In the genomic region with DNA sequence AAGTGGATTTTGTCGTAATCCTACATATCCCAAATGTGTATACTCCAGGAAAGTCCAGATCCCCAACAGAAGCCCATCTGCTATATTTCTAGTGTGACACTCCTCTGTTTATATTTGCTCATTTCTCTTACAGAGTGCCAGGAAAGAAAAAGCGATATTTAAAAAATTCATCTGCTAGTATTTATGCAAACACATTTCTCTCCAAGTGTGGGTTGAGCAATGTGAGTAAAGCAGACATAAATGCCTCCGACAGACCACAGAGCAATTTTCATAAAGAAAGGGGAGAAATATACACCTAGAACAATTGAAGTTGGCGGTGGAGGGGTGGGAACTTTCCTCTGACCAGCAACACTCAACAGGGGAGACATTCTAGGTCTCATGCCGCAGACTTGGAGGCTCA, we compare ENCODE assay signal across 12 cellular contexts. TPM values are rescaled to one million over a fixed set of nuclear protein-coding genes. Genes with fewer than 3 reads are reported as not detected.
DNase-seq lines count a peak whose midpoint lies in the region; ATAC-seq, FAIRE-seq and TF ChIP-seq lines count a peak whose summit lies in the region.
"Had no signal": no experiment of that assay in that cellular context is flagged by ENCODE, and none has a peak within 500 bp of the region (broad histone marks: within the 10 kb centered on the region; RNA-seq: fewer than 3 reads in every experiment).

No MANE protein-coding gene starts in this region.

- dilution Hi-C loops in IMR-90 (cut with HindIII; ENCODE audit: low sequenced_read_pairs, unreplicated experiment) = no loop called here

- no peaks in the 10 kb centered on the region for H3F3A ChIP-seq in PC-3 (ENCODE audit: low read length, unreplicated experiment)

- no peaks in the 10 kb centered on the region for H3K27me3 ChIP-seq in IMR-90 (ENCODE audit: control insufficient read depth, insufficient read depth, low read length)
- no peaks in the 10 kb centered on the region for H3K27me3 ChIP-seq in GM12878 (replicated peaks in 1 of 2; ENCODE audit: control insufficient read depth in 2 of 2, insufficient read depth in 2 of 2, low read length in 1 of 2)
- no peaks in the 10 kb centered on the region for H3K27me3 ChIP-seq in naive thymus-derived CD4-positive, alpha-beta T cell (ENCODE audit: control insufficient read depth in 2 of 2, insufficient read depth in 2 of 2, low read length in 2 of 2)
- no peaks in the 10 kb centered on the region for H3K27me3 ChIP-seq in PC-3 (ENCODE audit: low read length)

- peak overlapping the region in 7 of 9 donors; percentile 2 to 88 (median 48) for H3K27ac Mint-ChIP-seq in naive thymus-derived CD4-positive, alpha-beta T cell
- H3K27ac Mint-ChIP-seq: mesothelial cell of epicardium had no signal

- 0 out of 2 replicates have a peak overlapping the region, but pooled peaks have one; percentile 83 for H4K5ac ChIP-seq in IMR-90 (ENCODE audit: low read depth, low read length)

- no peak overlapping the region for H4K91ac ChIP-seq in IMR-90 (ENCODE audit: insufficient read depth, low read depth, low read length)

- in situ Hi-C loops in IMR-90 (cut with MboI; ENCODE audit: low sequenced_read_pairs) = no loop called here
- in situ Hi-C loops in GM12878 (cut with MboI) = loop anchor here (5.0 to 10.0 kb wide), 2 partner anchors 83 to 375 kb away; no protein-coding TSS in a partner anchor

- H3K9me2 ChIP-seq in PC-3 (replicated peaks; ENCODE audit: low read length) = no peaks in the 10 kb centered on the region

- no peak overlapping the region for H2AFZ ChIP-seq in IMR-90 (replicated peaks; ENCODE audit: low read length, poor library complexity)
- H2AFZ ChIP-seq in GM12878 (ENCODE audit: control insufficient read depth, low read depth, low read length) = peak overlapping the region; percentile 9; the same call in 1 of the 2 replicates
- no peak overlapping the region for H2AFZ ChIP-seq in PC-3 (ENCODE audit: low read length)

- no peak overlapping the region for H2AK5ac ChIP-seq in IMR-90 (ENCODE audit: low read depth, low read length)

- peaks cover 0 to 8% (median 0%) of the 10 kb centered on the region in 5 donors for H3K36me3 Mint-ChIP-seq in naive thymus-derived CD4-positive, alpha-beta T cell
- H3K36me3 Mint-ChIP-seq: activated naive CD4-positive, alpha-beta T cell treated with anti-CD3 and anti-CD28 coated beads, Interleukin-2, amount 50 U/mL, for 24 hours; mesothelial cell of epicardium had no signal

- H3K36me3 ChIP-seq in IMR-90 (ENCODE audit: control insufficient read depth, insufficient read depth, low read length) = no peaks in the 10 kb centered on the region
- no peaks in the 10 kb centered on the region for H3K36me3 ChIP-seq in GM12878 (ENCODE audit: control insufficient read depth in 2 of 2, insufficient read depth in 2 of 2, low read length in 1 of 2)
- H3K36me3 ChIP-seq in naive thymus-derived CD4-positive, alpha-beta T cell (ENCODE audit: control insufficient read depth in 2 of 3, insufficient read depth in 3 of 3, low read length in 3 of 3) = no peaks in the 10 kb centered on the region
- H3K36me3 ChIP-seq in PC-3 (ENCODE audit: low read depth, low read length) = no peaks in the 10 kb centered on the region

- H3K9me3 ChIP-seq in IMR-90 (ENCODE audit: control insufficient read depth, insufficient read depth, low read length) = no peaks in the 10 kb centered on the region
- H3K9me3 ChIP-seq in GM12878 (replicated peaks; ENCODE audit: control insufficient read depth, insufficient read depth, low read length) = no peaks in the 10 kb centered on the region
- no peaks in the 10 kb centered on the region for H3K9me3 ChIP-seq in naive thymus-derived CD4-positive, alpha-beta T cell (ENCODE audit: control insufficient read depth in 2 of 3, low read length in 3 of 3)
- H3K9me3 ChIP-seq in PC-3 (ENCODE audit: low read length) = no peaks in the 10 kb centered on the region

- POLR2A ChIA-PET in IMR-90 (lab: Charles Lee; ENCODE audit: unreplicated experiment) (no interaction called here), GM12878 (lab: Charles Lee) (interaction anchor here (9.9 kb wide), 1 partner anchor 25 kb away, joined by 242 read pairs; a partner anchor contains a TSS), PC-3 (lab: Charles Lee; ENCODE audit: unreplicated experiment) (no interaction called here)
- POLR2A ChIA-PET in naive thymus-derived CD4-positive, alpha-beta T cell (lab: Charles Lee) = interaction anchor here (10.2 kb wide), 1 partner anchor 23 kb away, joined by 173 read pairs; a partner anchor contains a TSS

- DNase-seq in AG20443 (ENCODE audit: low spot score) (peak; percentile 27), IMR-90 (peak; percentile 68), GM12878 (ENCODE audit: low read depth, low spot score) (no peak), T-helper 9 cell (no peak), PC-3 (no peak)
- DNase-seq in naive thymus-derived CD4-positive, alpha-beta T cell = no peak
- DNase-seq: C1 segment of cervical spinal cord; stimulated activated CD4-positive, alpha-beta T cell treated with anti-CD3 and anti-CD28 coated beads, Interleukin-1b, Interleukin-23, amount 100 ng/mL, for 48 hours had no signal

- H3K9ac ChIP-seq in IMR-90 (ENCODE audit: low read depth, low read length) = no peak overlapping the region
- no peak overlapping the region for H3K9ac ChIP-seq in GM12878 (ENCODE audit: control insufficient read depth, insufficient read depth, low read length)
- H3K9ac ChIP-seq in PC-3 (ENCODE audit: low read length) = no peak overlapping the region

- H3K4me3 Mint-ChIP-seq in naive thymus-derived CD4-positive, alpha-beta T cell = peak overlapping the region in 7 of 10 donors; percentile 5 to 79 (median 59)
- H3K4me3 Mint-ChIP-seq: mesothelial cell of epicardium had no signal

- BruUV-seq in IMR-90 (replicated peaks; lab: Mats Ljungman, UMichigan) = no TSS peak
- no TSS peak for BruUV-seq in GM12878 (replicated peaks; lab: Mats Ljungman, UMichigan)
- no TSS peak for BruUV-seq in PC-3 (replicated peaks; lab: Mats Ljungman, UMichigan)

- H3K56ac ChIP-seq in IMR-90 (ENCODE audit: extremely low read depth, insufficient read depth, low read length) = no peak overlapping the region

- H3K79me1 ChIP-seq in IMR-90 (ENCODE audit: low read depth in 1 of 2, low read length in 2 of 2) = no peaks in the 10 kb centered on the region

- H2BK20ac ChIP-seq in IMR-90 (ENCODE audit: low read depth, low read length) = no peak overlapping the region

- TF ChIP-seq CTCF in IMR-90 (conservative IDR thresholded peaks at IDR 0.05; ENCODE audit: low read depth, low read length) (no peak), GM12878 (IDR thresholded peaks at IDR 0.05 in 2 of 3, conservative IDR thresholded peaks at IDR 0.05 in 1 of 3; ENCODE audit: control insufficient read depth in 2 of 3, extremely low read depth in 1 of 3, insufficient read depth in 1 of 3, low read depth in 3 of 3, low read length in 3 of 3) (no peak), PC-3 (conservative IDR thresholded peaks at IDR 0.05; ENCODE audit: low read depth, low read length) (no peak)

- H3K27me3 Mint-ChIP-seq in naive thymus-derived CD4-positive, alpha-beta T cell = peaks cover 0 to 2% (median 0%) of the 10 kb centered on the region in 5 donors
- H3K27me3 Mint-ChIP-seq: activated naive CD4-positive, alpha-beta T cell treated with anti-CD3 and anti-CD28 coated beads, Interleukin-2, amount 50 U/mL, for 24 hours had no signal

- ATAC-seq in IMR-90 (ENCODE audit: low read depth) (peak; percentile 53), GM12878 (no peak; the same call in 2 of the 3 replicates), HG02840 (IDR thresholded peaks at IDR 0.05; ENCODE audit: low FRiP score, unreplicated experiment) (no peak), PC-3 (no peak), HG03521 (IDR thresholded peaks at IDR 0.05; ENCODE audit: unreplicated experiment) (no peak)
- ATAC-seq in naive thymus-derived CD4-positive, alpha-beta T cell = no peak

- H3K27ac ChIP-seq in IMR-90 (ENCODE audit: insufficient read depth, low read length) (peak overlapping the region; percentile 82; the same call in 1 of the 2 replicates), GM12878 (ENCODE audit: control insufficient read depth, insufficient read depth) (peak overlapping the region; percentile 98), PC-3 (ENCODE audit: low read length) (no peak overlapping the region)
- H3K27ac ChIP-seq in naive thymus-derived CD4-positive, alpha-beta T cell (ENCODE audit: low read depth, low read length) = no peak overlapping the region

- H3K4me1 ChIP-seq in IMR-90 (ENCODE audit: control insufficient read depth, insufficient read depth, low read length) (peaks cover 16% of the 10 kb centered on the region), GM12878 (ENCODE audit: control insufficient read depth, insufficient read depth, low read length) (peaks cover 93% of the 10 kb centered on the region), PC-3 (ENCODE audit: insufficient read depth, low read length) (peaks cover 17% of the 10 kb centered on the region)
- peaks cover 71 to 97% of the 10 kb centered on the region in 2 donors for H3K4me1 ChIP-seq in naive thymus-derived CD4-positive, alpha-beta T cell (ENCODE audit: control insufficient read depth in 2 of 2, insufficient read depth in 2 of 2, low read length in 2 of 2)

- H3K4me2 ChIP-seq in IMR-90 (ENCODE audit: low read depth, low read length) = peak overlapping the region; percentile 99
- H3K4me2 ChIP-seq in GM12878 (ENCODE audit: control insufficient read depth, insufficient read depth) = peak overlapping the region; percentile 23; the same call in 1 of the 2 replicates
- H3K4me2 ChIP-seq in PC-3 (ENCODE audit: low read length) = no peak overlapping the region

- H3K23ac ChIP-seq in IMR-90 (ENCODE audit: low read depth, low read length) = no peak overlapping the region

- H3K79me2 ChIP-seq in GM12878 (ENCODE audit: control insufficient read depth, insufficient read depth, low read length) = peaks cover 7% of the 10 kb centered on the region
- no peaks in the 10 kb centered on the region for H3K79me2 ChIP-seq in PC-3 (ENCODE audit: low read length)

- intact Hi-C loops in IMR-90 (cut with micrococcal nuclease) (no loop called here), GM12878 (cut with micrococcal nuclease; ENCODE audit: unreplicated experiment) (no loop called here), PC-3 (cut with micrococcal nuclease) (no loop called here)
- intact Hi-C loops in naive thymus-derived CD4-positive, alpha-beta T cell (cut with micrococcal nuclease) = loop anchor here in 1 of 2 donors (10.0 kb wide), 1 partner anchor 723 kb away; a partner anchor contains a TSS

- no peak for TF ChIP-seq RAD21 in IMR-90 (IDR thresholded peaks at IDR 0.05; ENCODE audit: low read length)
- TF ChIP-seq RAD21 in GM12878 (IDR thresholded peaks at IDR 0.05; ENCODE audit: insufficient read depth, low read depth, low read length) = 0 out of 2 replicates have a peak, but pooled peaks have one; percentile 3

- SMC1A ChIA-PET in GM12878 (lab: Charles Lee; ENCODE audit: uncharacterized antibody, unreplicated experiment) = interaction anchor here (0.9 to 9.9 kb wide), 8 partner anchors 7 to 383 kb away, joined by 3 to 317 read pairs (median 16); a partner anchor contains a TSS

- WGBS in IMR-90 (ENCODE audit: extremely low coverage in 2 of 2, insufficient read length in 1 of 2), 2 experiments = no CpG with 5 or more reads among the region's 5 CpGs
- WGBS in GM12878 (ENCODE audit: insufficient coverage, insufficient replicate concordance, low lambda C conversion rate, missing lambda C conversion rate) = 10% methylated on average over 5 of the region's 5 CpGs

- H2BK120ac ChIP-seq in IMR-90 (ENCODE audit: low read depth, low read length) = no peak overlapping the region

- RAD21 ChIA-PET in GM12878 (lab: Charles Lee; ENCODE audit: unreplicated experiment) = interaction anchor here (1.0 to 8.1 kb wide), 5 partner anchors 25 to 382 kb away, joined by 3 to 74 read pairs (median 7); no protein-coding TSS in a partner anchor

- H2BK15ac ChIP-seq in IMR-90 (ENCODE audit: low read depth, low read length) = peak overlapping the region; percentile 39; the same call in 1 of the 3 replicates

- H2AK9ac ChIP-seq in IMR-90 (replicated peaks; ENCODE audit: low read depth, low read length, poor library complexity) = no peak overlapping the region

- FAIRE-seq in GM12878 (lab: Jason Lieb, UNC) = no peak

- CTCF ChIA-PET in IMR-90 (lab: Yijun Ruan, JAX) = interaction anchor here (0.9 kb wide), 1 partner anchor 60 kb away, joined by 3 read pairs; no protein-coding TSS in a partner anchor
- CTCF ChIA-PET in GM12878 (lab: Yijun Ruan, JAX) = interaction anchor here (7.3 to 9.9 kb wide), 2 partner anchors 20 to 90 kb away, joined by 46 to 143 read pairs; a partner anchor contains a TSS
- CTCF ChIA-PET in naive thymus-derived CD4-positive, alpha-beta T cell (lab: Charles Lee) = no interaction called here
- CTCF ChIA-PET in PC-3 (lab: Charles Lee) = no interaction called here

- peak overlapping the region; percentile 33 for H2BK5ac ChIP-seq in IMR-90 (ENCODE audit: low read depth, low read length, poor library complexity, severe bottlenecking)

- TF ChIP-seq EP300 in GM12878 (IDR thresholded peaks at IDR 0.05; ENCODE audit: borderline replicate concordance in 1 of 2, control insufficient read depth in 1 of 2, low read depth in 2 of 2, low read length in 2 of 2) = no peak

- peak overlapping the region; percentile 97 for H3K18ac ChIP-seq in IMR-90 (ENCODE audit: low read depth, low read length)

- H3K4me1 Mint-ChIP-seq in naive thymus-derived CD4-positive, alpha-beta T cell = peaks cover 63 to 97% (median 95%) of the 10 kb centered on the region in 7 donors

- H3K9me3 Mint-ChIP-seq in naive thymus-derived CD4-positive, alpha-beta T cell = peaks cover 0 to 4% (median 0%) of the 10 kb centered on the region in 11 donors
- H3K9me3 Mint-ChIP-seq: activated naive CD4-positive, alpha-beta T cell treated with anti-CD3 and anti-CD28 coated beads, Interleukin-2, amount 50 U/mL, for 24 hours; mesothelial cell of epicardium had no signal

- H4K20me1 ChIP-seq in IMR-90 (ENCODE audit: insufficient read depth, low read length) (no peaks in the 10 kb centered on the region), GM12878 (ENCODE audit: control insufficient read depth, insufficient read depth) (no peaks in the 10 kb centered on the region), PC-3 (ENCODE audit: low read length) (no peaks in the 10 kb centered on the region)

- no peak overlapping the region for H3K14ac ChIP-seq in IMR-90 (replicated peaks; ENCODE audit: low read depth, low read length)

- no peak overlapping the region for H3K4ac ChIP-seq in IMR-90 (ENCODE audit: low read depth, low read length)

- no peak overlapping the region for H4K8ac ChIP-seq in IMR-90 (ENCODE audit: low read depth in 2 of 2, low read length in 2 of 2)

- H3K4me3 ChIP-seq in IMR-90 (ENCODE audit: insufficient read depth, low read depth, low read length) = no peak overlapping the region
- no peak overlapping the region for H3K4me3 ChIP-seq in GM12878
- no peak overlapping the region for H3K4me3 ChIP-seq in naive thymus-derived CD4-positive, alpha-beta T cell (ENCODE audit: low read length)
- no peak overlapping the region for H3K4me3 ChIP-seq in PC-3 (ENCODE audit: low read length)

- TF ChIP-seq POLR2A in IMR-90 (IDR thresholded peaks at IDR 0.05; ENCODE audit: low read depth, low read length) = no peak
- TF ChIP-seq POLR2A in GM12878 (IDR thresholded peaks at IDR 0.05; ENCODE audit: low read depth, low read length) = no peak

- peaks cover under 1% of the 10 kb centered on the region; the same call in 1 of the 2 replicates for H3K9me1 ChIP-seq in IMR-90 (ENCODE audit: insufficient read depth, low read length)

RNA-seq across cellular contexts. Expression of a gene that starts 22.2 kb away (rescaled TPM):
- total RNA-seq in IMR-90 (2012; rRNA removed) (18.1 and 35.3 TPM in 2 replicates), GM12878 (2014; rRNA removed) (41.6 and 53.4 TPM in 2 replicates), GM12878 (2014; rRNA removed; fragmentation: Illumina TruSeq; extraction: Trizol) (38.4 and 42.2 TPM in 2 replicates), GM12878 (2021) (141 TPM in 2 replicates), PC-3 (2014; rRNA removed) (19.0 TPM in 2 replicates)
- polyA plus RNA-seq in IMR-90 (2012; rRNA removed) (34.4 and 43.6 TPM in 2 replicates), GM12878 (2011; rRNA removed) (141 and 206 TPM in 2 replicates), GM12878 (2014; fragmentation: Illumina TruSeq; extraction: Trizol) (213 and 259 TPM in 2 replicates), GM12878 (2014; fragmentation: Nextera tagmentation; extraction: Ambion mirVana) (10 to 100 TPM; 71.8 to 93.7 TPM), GM12878 (2014; rRNA removed) (86.4 and 106 TPM in 2 replicates), GM12878 (2016; fragmentation: Nextera tagmentation; extraction: Ambion mirVana) (10 to 100 TPM; 76.7 to 78.4 TPM)
- polyA plus RNA-seq in IMR-90 (2012; cell fraction: cytosol; rRNA removed) = 4.0 and 6.2 TPM in 2 replicates
- 0.72 and 9.5 TPM in 2 replicates for polyA plus RNA-seq in IMR-90 (2012; cell fraction: nucleus; rRNA removed; ENCODE audit: low replicate concordance)
- total RNA-seq in GM12878 (2013; cell fraction: nucleolus; rRNA removed) = 52.4 and 56.6 TPM in 2 replicates
- 81.1 TPM for polyA plus RNA-seq in GM12878 (2011; ENCODE audit: low read depth)
- 43.4 and 49.4 TPM in 2 replicates for polyA plus RNA-seq in GM12878 (2011; cell fraction: cytosol; rRNA removed)
- polyA plus RNA-seq in GM12878 (2011; cell fraction: nucleus; rRNA removed) = 31.2 and 34.0 TPM in 2 replicates
- 144 and 163 TPM in 2 replicates for polyA plus RNA-seq in GM12878 (2012)
- polyA minus RNA-seq in GM12878 (2011; rRNA and poly(A)+ RNA removed) = 29.2 and 61.7 TPM in 2 replicates
- 20.2 and 26.1 TPM in 2 replicates for polyA minus RNA-seq in GM12878 (2011; cell fraction: cytosol; rRNA and poly(A)+ RNA removed)
- polyA minus RNA-seq in GM12878 (2011; cell fraction: nucleus; rRNA and poly(A)+ RNA removed) = 10.6 and 17.6 TPM in 2 replicates
- 100 to 1,000 TPM in 4 of 5 experiments, 10 to 100 TPM in 1; 89.8 to 183 (median 107) TPM for total RNA-seq in naive thymus-derived CD4-positive, alpha-beta T cell
- 10 to 100 TPM; 37.6 to 55.0 TPM for polyA plus RNA-seq in naive thymus-derived CD4-positive, alpha-beta T cell

Comparison
In these comparisons a context has a peak if more than half of its experiments do, and no peak if none do; other contexts are left out.
1. DNase-seq: peak in AG20443 (single experiment) and IMR-90 (single experiment); none in GM12878 (single experiment), naive thymus-derived CD4-positive, alpha-beta T cell (0 of 9), T-helper 9 cell (single experiment) and PC-3 (single experiment).
2. H3K27ac ChIP-seq: peak in IMR-90 (single experiment) and GM12878 (single experiment); none in naive thymus-derived CD4-positive, alpha-beta T cell (single experiment) and PC-3 (single experiment).
3. CTCF ChIA-PET loops: an anchor here in IMR-90 (0.9 kb wide) and GM12878 (7.3 to 9.9 kb wide); none called in naive thymus-derived CD4-positive, alpha-beta T cell and PC-3.
4. POLR2A ChIA-PET loops: an anchor here in GM12878 (9.9 kb wide) and naive thymus-derived CD4-positive, alpha-beta T cell (10.2 kb wide); none called in IMR-90 and PC-3.